Comparison of ENCODE assay signal across 8 cellular contexts in genomic region chr6:27478706-27479318, GRCh38. TPM values are rescaled to one million over a fixed set of nuclear protein-coding genes. Genes with fewer than 3 reads are reported as not detected.
DNase-seq lines count a peak whose midpoint lies in the region; ATAC-seq and TF ChIP-seq lines count a peak whose summit lies in the region.

No MANE protein-coding gene starts in this region.

- no peaks in the 10 kb centered on the region for H3K9me3 ChIP-seq in heart right ventricle

- peak; percentile 49 for DNase-seq in NCI-H1092 treated with DMSO at 0.1 percent for 48 hours (lab: John Stamatoyannopoulos, UW)
- DNase-seq in SW 1271 (lab: John Stamatoyannopoulos, UW): peak; percentile 87 to 93
- peak; percentile 86 for DNase-seq in amniotic epithelial cell (ENCODE audit: low read depth)
- peak; percentile 84 to 93 for DNase-seq in heart right ventricle
- DNase-seq in progenitor cell of endocrine pancreas (ENCODE audit: low spot score, unreplicated experiment): peak; percentile 72
- DNase-seq in ureter (ENCODE audit: low spot score): peak; percentile 94

- H3K4me3 Mint-ChIP-seq in progenitor cell of endocrine pancreas (ENCODE audit: low read depth): no peak overlapping the region

- no peak overlapping the region for H3K27ac Mint-ChIP-seq in progenitor cell of endocrine pancreas

- H3K4me1 ChIP-seq in heart right ventricle: peaks cover 0 to 25% (median 8%) of the 10 kb centered on the region in 9 donors

- no peaks in the 10 kb centered on the region for H3K36me3 ChIP-seq in heart right ventricle

- 0% methylated on average over 28 of the region's 28 CpGs for WGBS in heart right ventricle, 2 donors

- H3K27ac ChIP-seq in heart right ventricle: peak overlapping the region; percentile 86 to 97 (median 96)

- H3K4me3 ChIP-seq in GM08714 (ENCODE audit: low read length) (peak overlapping the region; percentile 100), heart right ventricle (peak overlapping the region; percentile 51 to 85 (median 72))

- TF ChIP-seq CTCF in heart right ventricle (IDR thresholded peaks at IDR 0.05) (no peak), progenitor cell of endocrine pancreas (IDR thresholded peaks at IDR 0.05; ENCODE audit: unreplicated experiment) (no peak)

- H3K27me3 ChIP-seq in heart right ventricle: no peaks in the 10 kb centered on the region

- no peaks in the 10 kb centered on the region for H3K9me3 Mint-ChIP-seq in progenitor cell of endocrine pancreas (ENCODE audit: low read depth)

- intact Hi-C loops in heart right ventricle (cut with DNase I): loop anchor here in 7 of 10 donors (1.0 to 10.0 kb wide), 18 partner anchors 24 to 1506 kb away; partner anchors contain the start of gene ZNF391 (in 2 of the 7)

- peaks cover 2% of the 10 kb centered on the region for H3K36me3 Mint-ChIP-seq in progenitor cell of endocrine pancreas (ENCODE audit: insufficient read depth)

- no peaks in the 10 kb centered on the region for H3K4me1 Mint-ChIP-seq in progenitor cell of endocrine pancreas (ENCODE audit: low read depth)

- H3K27me3 Mint-ChIP-seq in progenitor cell of endocrine pancreas: peaks cover 4% of the 10 kb centered on the region

- ATAC-seq in HG02642 (IDR thresholded peaks at IDR 0.05; ENCODE audit: poor library complexity, unreplicated experiment): peak; percentile 70
- peak; percentile 91 to 98 (median 93) for ATAC-seq in heart right ventricle

RNA-seq across cellular contexts. Expression of gene ZNF184, which starts 5.9 kb away (rescaled TPM):
- 1 to 10 TPM; 2.1 to 5.5 (median 3.4) TPM for total RNA-seq in heart right ventricle
- polyA plus RNA-seq in heart right ventricle: 1 to 10 TPM; 1.3 to 1.4 TPM
- 17.9 and 18.5 TPM in 2 replicates for total RNA-seq in progenitor cell of endocrine pancreas
- total RNA-seq in ureter: 9.8 TPM

Comparison
In these comparisons a context has a peak if more than half of its experiments do, and no peak if none do; other contexts are left out.
1. Peak in every context shown above with its lines: DNase-seq, ATAC-seq, H3K4me3 ChIP-seq and H3K27ac ChIP-seq.